In genomic region chr1:153958111-153958960, GRCh38 we compare ENCODE assay signal across 1 cellular context.
TF ChIP-seq lines count a peak whose summit lies in the region.

CRTC2 (minus strand) TSS chr1:153958612; CDS start chr1:153958497, 115 bp downstream.

TF ChIP-seq in HEK293, 187 proteins besides CTCF, POLR2A, EP300 and RAD21 (continued from another document and continues in another):
- TF ChIP-seq YY1 (tag by site-specific recombination; IDR thresholded peaks at IDR 0.05) (peak; percentile 94), KLF9 (tag by site-specific recombination; IDR thresholded peaks at IDR 0.05; ENCODE audit: low read depth) (peak; percentile 95), ZBTB10 (tag by site-specific recombination; IDR thresholded peaks at IDR 0.05) (peak; percentile 74), ZNF776 (tag by site-specific recombination; IDR thresholded peaks at IDR 0.05; ENCODE audit: borderline replicate concordance) (no peak), ZNF521 (tag by site-specific recombination; IDR thresholded peaks at IDR 0.05) (no peak), ZNF664 (tag by site-specific recombination; IDR thresholded peaks at IDR 0.05) (no peak), ZBTB21 (tag by site-specific recombination; IDR thresholded peaks at IDR 0.05) (no peak), TRIM28 (IDR thresholded peaks at IDR 0.05; ENCODE audit: borderline replicate concordance, low read length) (0 out of 2 replicates have a peak, but pooled peaks have one; percentile 29), ZNF670 (tag by site-specific recombination; IDR thresholded peaks at IDR 0.05; ENCODE audit: low read depth) (no peak), SETDB1 (IDR thresholded peaks at IDR 0.05; ENCODE audit: insufficient read length, low read length) (no peak), ZNF324 (tag by site-specific recombination; IDR thresholded peaks at IDR 0.05) (peak; percentile 87; the same call in 1 of the 2 replicates), ZNF629 (tag by site-specific recombination; IDR thresholded peaks at IDR 0.05) (no peak), ZNF792 (tag by site-specific recombination; IDR thresholded peaks at IDR 0.05) (peak; percentile 78; the same call in 1 of the 2 replicates), ZNF645 (tag by site-specific recombination; IDR thresholded peaks at IDR 0.05) (no peak), PRDM4 (tag by site-specific recombination; IDR thresholded peaks at IDR 0.05) (peak; percentile 27; the same call in 1 of the 2 replicates), ZNF658 (tag by site-specific recombination; IDR thresholded peaks at IDR 0.05) (no peak), GLIS1 (tag by site-specific recombination; IDR thresholded peaks at IDR 0.05) (no peak), ZNF433 (tag by site-specific recombination; IDR thresholded peaks at IDR 0.05; ENCODE audit: low read depth) (no peak), ZNF174 (tag by site-specific recombination; IDR thresholded peaks at IDR 0.05) (no peak), ZNF140 (tag by site-specific recombination; IDR thresholded peaks at IDR 0.05) (no peak), SP3 (tag by site-specific recombination; IDR thresholded peaks at IDR 0.05) (peak; percentile 100), HOXD13 (CRISPR knock-in tag; IDR thresholded peaks at IDR 0.05; ENCODE audit: borderline replicate concordance) (no peak), ZNF23 (tag by site-specific recombination; IDR thresholded peaks at IDR 0.05; ENCODE audit: borderline replicate concordance) (no peak), KLF16 (tag by site-specific recombination; IDR thresholded peaks at IDR 0.05) (peak; percentile 91), ZBTB17 (tag by site-specific recombination; IDR thresholded peaks at IDR 0.05) (peak; percentile 98), ZBTB11 (tag by site-specific recombination; conservative IDR thresholded peaks at IDR 0.05; ENCODE audit: low read depth) (peak; percentile 80), ZNF624 (tag by site-specific recombination; IDR thresholded peaks at IDR 0.05) (peak; percentile 38; the same call in 1 of the 2 replicates), ZNF549 (tag by site-specific recombination; IDR thresholded peaks at IDR 0.05) (no peak), OSR2 (tag by site-specific recombination; IDR thresholded peaks at IDR 0.05) (no peak; the same call in 1 of the 2 replicates), ZNF366 (tag by site-specific recombination; conservative IDR thresholded peaks at IDR 0.05) (peak; percentile 100), ZBTB49 (tag by site-specific recombination; IDR thresholded peaks at IDR 0.05; ENCODE audit: low read depth) (no peak), ZNF837 (tag by site-specific recombination; IDR thresholded peaks at IDR 0.05) (no peak; the same call in 1 of the 2 replicates), GLI4 (tag by site-specific recombination; IDR thresholded peaks at IDR 0.05) (peak; percentile 39; the same call in 1 of the 2 replicates), ZNF214 (tag by site-specific recombination; IDR thresholded peaks at IDR 0.05; ENCODE audit: borderline replicate concordance) (no peak), ZNF555 (tag by site-specific recombination; conservative IDR thresholded peaks at IDR 0.05) (no peak), ZNF311 (tag by site-specific recombination; IDR thresholded peaks at IDR 0.05; ENCODE audit: borderline replicate concordance) (no peak), EGR2 (tag by site-specific recombination; IDR thresholded peaks at IDR 0.05; ENCODE audit: low read depth) (peak; percentile 92), ZNF501 (tag by site-specific recombination; IDR thresholded peaks at IDR 0.05) (peak; percentile 94), ZNF600 (tag by site-specific recombination; IDR thresholded peaks at IDR 0.05) (peak; percentile 99), ZNF157 (tag by site-specific recombination; IDR thresholded peaks at IDR 0.05) (no peak), ZBTB6 (tag by site-specific recombination; IDR thresholded peaks at IDR 0.05) (peak; percentile 39; the same call in 1 of the 2 replicates), ZNF585B (tag by site-specific recombination; IDR thresholded peaks at IDR 0.05) (no peak), RBAK (tag by site-specific recombination; IDR thresholded peaks at IDR 0.05) (no peak), ZNF626 (tag by site-specific recombination; IDR thresholded peaks at IDR 0.05) (no peak), ZNF596 (tag by site-specific recombination; IDR thresholded peaks at IDR 0.05) (no peak), ZNF362 (tag by site-specific recombination; IDR thresholded peaks at IDR 0.05) (no peak), ZNF580 (tag by site-specific recombination; IDR thresholded peaks at IDR 0.05) (peak; percentile 48; the same call in 1 of the 2 replicates), KLF17 (tag by site-specific recombination; IDR thresholded peaks at IDR 0.05) (peak; percentile 81), ZNF18 (tag by site-specific recombination; IDR thresholded peaks at IDR 0.05) (peak; percentile 45), ZNF121 (tag by site-specific recombination; IDR thresholded peaks at IDR 0.05) (peak; percentile 38; the same call in 1 of the 2 replicates), ZNF558 (tag by site-specific recombination; IDR thresholded peaks at IDR 0.05) (no peak)
